Comparison of ENCODE assay signal across 8 cellular contexts in the genomic region with DNA sequence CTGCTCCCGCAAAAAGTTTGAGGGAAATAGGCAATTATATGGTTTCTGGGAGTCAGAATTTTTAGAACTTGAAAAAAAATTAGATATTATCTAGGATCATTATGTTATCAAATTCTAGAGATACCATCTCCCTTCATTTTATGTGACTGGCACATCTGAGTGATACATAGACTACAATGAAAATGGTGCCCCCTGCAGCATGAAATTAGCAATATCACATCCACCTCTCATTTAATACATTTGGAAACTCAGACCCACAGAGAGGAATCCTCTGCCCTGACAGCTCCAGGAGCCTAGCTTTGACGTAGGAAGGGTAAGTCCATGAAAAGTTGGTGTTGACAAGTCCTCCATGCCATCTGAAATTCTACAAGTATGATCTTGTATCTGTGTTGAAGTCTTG.
DNase-seq lines count a peak whose midpoint lies in the region; ATAC-seq, FAIRE-seq and TF ChIP-seq lines count a peak whose summit lies in the region.

No MANE protein-coding gene starts in this region.

- no peaks in the 10 kb centered on the region for H3K9me3 Mint-ChIP-seq in activated naive CD8-positive, alpha-beta T cell treated with anti-CD3 and anti-CD28 coated beads for 36 hours

- H3K27me3 Mint-ChIP-seq in activated naive CD8-positive, alpha-beta T cell treated with anti-CD3 and anti-CD28 coated beads for 36 hours, result peaks cover 3% of the 10 kb centered on the region

- no peak overlapping the region for H3K27ac Mint-ChIP-seq in activated naive CD8-positive, alpha-beta T cell treated with anti-CD3 and anti-CD28 coated beads for 36 hours

- no peaks in the 10 kb centered on the region for H3K4me1 Mint-ChIP-seq in activated naive CD8-positive, alpha-beta T cell treated with anti-CD3 and anti-CD28 coated beads for 36 hours

- H3K36me3 ChIP-seq in kidney (ENCODE audit: control insufficient read depth in 1 of 2, insufficient read depth in 2 of 2, low read length in 2 of 2), result no peaks in the 10 kb centered on the region

- no peaks in the 10 kb centered on the region for H3K4me1 ChIP-seq in kidney (ENCODE audit: control insufficient read depth in 1 of 2, insufficient read depth in 1 of 2, low read depth in 1 of 2, low read length in 2 of 2)

- peak; percentile 37 for DNase-seq in NCI-H1092 treated with DMSO at 0.1 percent for 48 hours (lab: John Stamatoyannopoulos, UW)
- DNase-seq in NCI-H1092 (lab: John Stamatoyannopoulos, UW), result no peak
- peak; percentile 24 for DNase-seq in HT1080 (ENCODE audit: low read depth)
- DNase-seq in SHP77 treated with DMSO at 0.1 percent for 48 hours (lab: John Stamatoyannopoulos, UW), result peak; percentile 5
- no peak for DNase-seq in kidney
- no peak for DNase-seq in activated naive CD8-positive, alpha-beta T cell treated with anti-CD3 and anti-CD28 coated beads for 36 hours
- DNase-seq in islet precursor cell, result no peak

- H3K27ac ChIP-seq in kidney (ENCODE audit: low read depth in 2 of 2, low read length in 2 of 2), result no peak overlapping the region

- no peak overlapping the region for H3K9ac ChIP-seq in kidney (ENCODE audit: low read length in 2 of 2)

- no peak for FAIRE-seq in kidney (lab: Jason Lieb, UNC)

- H3K9me3 ChIP-seq in kidney (ENCODE audit: control insufficient read depth in 1 of 2, low read length in 2 of 2), result no peaks in the 10 kb centered on the region

- peak; percentile 7 for TF ChIP-seq CTCF in kidney (IDR thresholded peaks at IDR 0.05; ENCODE audit: borderline replicate concordance, extremely low read depth, insufficient read depth)

- intact Hi-C loops in kidney (cut with DNase I), result no loop called here

- no peaks in the 10 kb centered on the region for H3K36me3 Mint-ChIP-seq in activated naive CD8-positive, alpha-beta T cell treated with anti-CD3 and anti-CD28 coated beads for 36 hours

- no peak overlapping the region for H3K4me3 ChIP-seq in kidney (ENCODE audit: low read length in 2 of 2)

- H3K4me3 Mint-ChIP-seq in activated naive CD8-positive, alpha-beta T cell treated with anti-CD3 and anti-CD28 coated beads for 36 hours, result no peak overlapping the region

- no peak for ATAC-seq in GM21423 (IDR thresholded peaks at IDR 0.05; ENCODE audit: unreplicated experiment)

Comparison
In these comparisons a context has a peak if more than half of its experiments do, and no peak if none do; other contexts are left out.
1. DNase-seq: peak in NCI-H1092 treated with DMSO at 0.1 percent for 48 hours (single experiment), HT1080 (single experiment) and SHP77 treated with DMSO at 0.1 percent for 48 hours (single experiment); none in NCI-H1092 (single experiment), kidney (single experiment), activated naive CD8-positive, alpha-beta T cell treated with anti-CD3 and anti-CD28 coated beads for 36 hours (single experiment) and islet precursor cell (single experiment).